Comparison of ENCODE assay signal across 8 cellular contexts in genomic region chr15:48877630-48878595, GRCh38. TPM values are rescaled to one million over a fixed set of nuclear protein-coding genes. Genes with fewer than 3 reads are reported as not detected.
DNase-seq lines count a peak whose midpoint lies in the region; ATAC-seq lines count a peak whose summit lies in the region.

Gene EID1, plus strand, starts transcription at chr15:48878134. Its CDS starts 43 bp downstream, at chr15:48878177.

- no peaks in the 10 kb centered on the region for H3K9me3 ChIP-seq in Karpas-422 (ENCODE audit: low read length)

- H2AFZ ChIP-seq in Karpas-422 (ENCODE audit: low read length), result peak within 1 kb of the TSS; percentile 76

- peak within 1 kb of the TSS; percentile 99 for H3K4me3 Mint-ChIP-seq in activated T-helper 1 cell treated with anti-CD3 and anti-CD28 coated beads, Interleukin-12 subunit alpha, Interleukin-12 subunit beta, Interleukin-2, Interleukin-4 antibody, amounts not matched to agents 30 ng/mL and 10 ng/mL and 1 ng/mL, durations not matched to agents 14 hours and 24 hours and 36 hours
- H3K4me3 Mint-ChIP-seq in naive B cell, result peak within 1 kb of the TSS; percentile 98 to 100 (median 99)
- H3K4me3 Mint-ChIP-seq in stimulated activated naive B cell treated with anti-CD40 and anti-IgM and Interleukin-4, amounts not matched to agents 10 μg/mL and 1 μg/mL and 100 μg/mL, for 72 hours, result peak within 1 kb of the TSS; percentile 99 to 100

- H3K27ac Mint-ChIP-seq in activated T-helper 1 cell treated with anti-CD3 and anti-CD28 coated beads, Interleukin-12 subunit alpha, Interleukin-12 subunit beta, Interleukin-2, Interleukin-4 antibody, amounts not matched to agents 30 ng/mL and 10 ng/mL and 1 ng/mL, durations not matched to agents 14 hours and 24 hours and 36 hours, result peak within 1 kb of the TSS; percentile 97
- H3K27ac Mint-ChIP-seq in naive B cell, result peak within 1 kb of the TSS; percentile 89 to 98 (median 96)
- H3K27ac Mint-ChIP-seq in stimulated activated naive B cell treated with anti-CD40 and anti-IgM and Interleukin-4, amounts not matched to agents 10 μg/mL and 1 μg/mL and 100 μg/mL, for 72 hours, result peak within 1 kb of the TSS; percentile 99

- peaks cover 51% of the 10 kb centered on the region for H3K36me3 Mint-ChIP-seq in activated T-helper 1 cell treated with anti-CD3 and anti-CD28 coated beads, Interleukin-12 subunit alpha, Interleukin-12 subunit beta, Interleukin-2, Interleukin-4 antibody, amounts not matched to agents 30 ng/mL and 10 ng/mL and 1 ng/mL, durations not matched to agents 14 hours and 24 hours and 36 hours (ENCODE audit: low read depth)
- H3K36me3 Mint-ChIP-seq in naive B cell, result peaks cover 7 to 11% of the 10 kb centered on the region in 2 donors
- peaks cover 13 to 22% of the 10 kb centered on the region in 2 donors for H3K36me3 Mint-ChIP-seq in stimulated activated naive B cell treated with anti-CD40 and anti-IgM and Interleukin-4, amounts not matched to agents 10 μg/mL and 1 μg/mL and 100 μg/mL, for 72 hours

- peaks cover 24% of the 10 kb centered on the region for H4K20me1 ChIP-seq in Karpas-422 (ENCODE audit: insufficient read depth, low read depth, low read length)

- H3K27me3 Mint-ChIP-seq in activated T-helper 1 cell treated with anti-CD3 and anti-CD28 coated beads, Interleukin-12 subunit alpha, Interleukin-12 subunit beta, Interleukin-2, Interleukin-4 antibody, amounts not matched to agents 30 ng/mL and 10 ng/mL and 1 ng/mL, durations not matched to agents 14 hours and 24 hours and 36 hours (ENCODE audit: insufficient read depth), result no peaks in the 10 kb centered on the region
- peaks cover 4 to 29% (median 26%) of the 10 kb centered on the region in 3 donors for H3K27me3 Mint-ChIP-seq in naive B cell
- peaks cover 14% of the 10 kb centered on the region in 2 donors for H3K27me3 Mint-ChIP-seq in stimulated activated naive B cell treated with anti-CD40 and anti-IgM and Interleukin-4, amounts not matched to agents 10 μg/mL and 1 μg/mL and 100 μg/mL, for 72 hours

- DNase-seq in DMS79 treated with DMSO at 0.1 percent for 48 hours (lab: John Stamatoyannopoulos, UW), result peak; percentile 51
- peak; percentile 98 for DNase-seq in Karpas-422
- peak; percentile 93 for DNase-seq in RPMI7951 (ENCODE audit: low read depth)
- DNase-seq in activated T-helper 1 cell treated with anti-CD3 and anti-CD28 coated beads, Interleukin-12 subunit alpha, Interleukin-12 subunit beta, Interleukin-2, Interleukin-4 antibody, amounts not matched to agents 30 ng/mL and 10 ng/mL and 1 ng/mL, durations not matched to agents 14 hours and 24 hours and 36 hours (ENCODE audit: low spot score), result peak; percentile 94
- DNase-seq in fibroblast of gingiva (ENCODE audit: low read depth), result peak; percentile 95
- DNase-seq in naive B cell, result peak; percentile 93
- peak; percentile 92 for DNase-seq in stimulated activated naive B cell treated with anti-CD40 and anti-IgM and Interleukin-4, amounts not matched to agents 10 μg/mL and 1 μg/mL and 100 μg/mL, for 72 hours

- peak within 1 kb of the TSS; percentile 83 for H3K9ac ChIP-seq in Karpas-422 (ENCODE audit: low read length)

- peaks cover 32% of the 10 kb centered on the region for H3K4me1 ChIP-seq in Karpas-422 (ENCODE audit: low read length)

- peaks cover 69% of the 10 kb centered on the region for H3K4me1 Mint-ChIP-seq in activated T-helper 1 cell treated with anti-CD3 and anti-CD28 coated beads, Interleukin-12 subunit alpha, Interleukin-12 subunit beta, Interleukin-2, Interleukin-4 antibody, amounts not matched to agents 30 ng/mL and 10 ng/mL and 1 ng/mL, durations not matched to agents 14 hours and 24 hours and 36 hours (ENCODE audit: low read depth)
- H3K4me1 Mint-ChIP-seq in naive B cell, result peaks cover 18 to 24% (median 21%) of the 10 kb centered on the region in 3 donors
- peaks cover 17 to 20% of the 10 kb centered on the region in 2 donors for H3K4me1 Mint-ChIP-seq in stimulated activated naive B cell treated with anti-CD40 and anti-IgM and Interleukin-4, amounts not matched to agents 10 μg/mL and 1 μg/mL and 100 μg/mL, for 72 hours

- H3K79me2 ChIP-seq in Karpas-422 (ENCODE audit: low read length), result peaks cover 19% of the 10 kb centered on the region

- H3K36me3 ChIP-seq in Karpas-422 (ENCODE audit: insufficient read depth, low read length), result 0 out of 2 replicates have a peak, but pooled peaks cover 8% of the 10 kb centered on the region

- no peaks in the 10 kb centered on the region for H3K27me3 ChIP-seq in Karpas-422 (ENCODE audit: low read length)

- peak within 1 kb of the TSS; percentile 78 for H3K4me3 ChIP-seq in Karpas-422 (ENCODE audit: low read length)

- H3K27ac ChIP-seq in Karpas-422 (ENCODE audit: low read length), result peak within 1 kb of the TSS; percentile 73

- ATAC-seq in GM21825 (IDR thresholded peaks at IDR 0.05; ENCODE audit: unreplicated experiment), result peak; percentile 92
- peak; percentile 91 to 92 for ATAC-seq in naive B cell (ENCODE audit: low read depth in 2 of 2)
- peak; percentile 96 to 97 for ATAC-seq in stimulated activated naive B cell treated with anti-CD40 and anti-IgM and Interleukin-4, amounts not matched to agents 10 μg/mL and 1 μg/mL and 100 μg/mL, for 72 hours (replicated peaks)

- intact Hi-C loops in activated T-helper 1 cell treated with anti-CD3 and anti-CD28 coated beads, Interleukin-12 subunit alpha, Interleukin-12 subunit beta, Interleukin-2, Interleukin-4 antibody, amounts not matched to agents 30 ng/mL and 10 ng/mL and 1 ng/mL, durations not matched to agents 14 hours and 24 hours and 36 hours (cut with micrococcal nuclease), result loop anchor here (1.0 to 5.0 kb wide), 10 partner anchors 16 to 1257 kb away; partner anchors contain the start of genes CEP152, COPS2, DTWD1 and DUT

- H3K9me3 Mint-ChIP-seq in activated T-helper 1 cell treated with anti-CD3 and anti-CD28 coated beads, Interleukin-12 subunit alpha, Interleukin-12 subunit beta, Interleukin-2, Interleukin-4 antibody, amounts not matched to agents 30 ng/mL and 10 ng/mL and 1 ng/mL, durations not matched to agents 14 hours and 24 hours and 36 hours, result no peaks in the 10 kb centered on the region
- peaks cover 0 to 4% (median 0%) of the 10 kb centered on the region in 7 donors for H3K9me3 Mint-ChIP-seq in naive B cell
- no peaks in the 10 kb centered on the region for H3K9me3 Mint-ChIP-seq in stimulated activated naive B cell treated with anti-CD40 and anti-IgM and Interleukin-4, amounts not matched to agents 10 μg/mL and 1 μg/mL and 100 μg/mL, for 72 hours

- no peaks in the 10 kb centered on the region for H3K9me2 ChIP-seq in Karpas-422 (replicated peaks; ENCODE audit: insufficient read depth, low read length)

- peak within 1 kb of the TSS; percentile 89 for H3K4me2 ChIP-seq in Karpas-422 (ENCODE audit: low read depth, low read length, poor library complexity, severe bottlenecking)

RNA-seq across cellular contexts. Expression of gene EID1, which starts in this region (rescaled TPM):
- 86.7 and 106 TPM in 2 replicates for total RNA-seq in Karpas-422 (2014; rRNA removed; shearing (Covaris generic); ENCODE audit: low replicate concordance)
- 414 and 460 TPM in 2 replicates for total RNA-seq in RPMI7951 (2014; rRNA removed; shearing (Covaris generic))
- 177 and 183 TPM in 2 replicates for total RNA-seq in activated T-helper 1 cell treated with anti-CD3 and anti-CD28 coated beads, Interleukin-12 subunit alpha, Interleukin-12 subunit beta, Interleukin-2, Interleukin-4 antibody, amounts not matched to agents 30 ng/mL and 10 ng/mL and 1 ng/mL, durations not matched to agents 14 hours and 24 hours and 36 hours
- polyA plus RNA-seq in naive B cell (ENCODE audit: low read depth in 6 of 6), result 100 to 1,000 TPM; 148 to 196 (median 188) TPM

Comparison
In these comparisons a context has a peak if more than half of its experiments do, and no peak if none do; other contexts are left out.
1. Peak in every context shown above with its lines: DNase-seq, ATAC-seq, H3K4me3 ChIP-seq and H3K27ac ChIP-seq.